In the genomic region with DNA sequence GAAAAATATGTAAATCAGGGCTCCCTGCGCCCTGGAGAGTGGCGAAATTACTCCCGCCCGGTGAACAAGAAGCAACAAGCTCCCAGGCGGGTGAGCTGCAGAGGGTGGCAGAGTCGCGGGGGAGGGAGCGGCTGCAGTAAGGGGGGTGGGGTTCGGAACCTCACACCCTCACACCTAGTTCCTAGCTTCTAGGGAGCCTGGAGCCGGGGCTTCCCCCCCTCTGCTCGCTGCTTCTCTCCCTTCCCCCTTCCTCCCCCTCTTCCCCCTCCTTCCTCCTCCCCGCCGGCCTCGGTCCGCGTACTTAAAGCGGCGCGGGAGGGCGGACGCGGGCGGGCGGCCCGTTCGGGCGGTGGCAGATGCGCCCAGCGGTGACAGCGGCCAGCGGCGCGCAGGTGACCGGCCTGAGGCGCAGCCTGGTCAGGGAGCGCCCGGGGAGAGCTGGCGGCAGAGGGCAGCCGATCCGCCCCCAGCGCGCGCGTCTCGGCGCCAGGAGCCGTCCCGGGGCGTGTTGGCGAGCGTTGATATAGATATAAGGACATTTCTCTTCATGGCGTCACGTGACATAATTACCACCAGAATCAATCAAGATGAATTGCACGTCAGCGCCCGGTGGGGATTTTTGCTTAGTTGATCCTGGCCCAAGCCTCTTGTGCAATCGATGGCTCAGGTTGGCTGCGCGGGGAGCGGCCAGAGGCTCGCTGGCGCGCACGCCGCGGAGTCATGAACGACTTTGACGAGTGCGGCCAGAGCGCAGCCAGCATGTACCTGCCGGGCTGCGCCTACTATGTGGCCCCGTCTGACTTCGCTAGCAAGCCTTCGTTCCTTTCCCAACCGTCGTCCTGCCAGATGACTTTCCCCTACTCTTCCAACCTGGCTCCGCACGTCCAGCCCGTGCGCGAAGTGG, we compare ENCODE assay signal across 8 cellular contexts. TPM values are rescaled to one million over a fixed set of nuclear protein-coding genes. Genes with fewer than 3 reads are reported as not detected.
DNase-seq lines count a peak whose midpoint lies in the region; ATAC-seq and TF ChIP-seq lines count a peak whose summit lies in the region.

A gene (plus strand): TSS at position 645 of the 904 bp plus-strand sequence. CDS start 76 bp downstream, at position 721.

- peaks cover 5% of the 10 kb centered on the region for H3K36me3 Mint-ChIP-seq in activated CD8-positive, alpha-beta memory T cell treated with anti-CD3 and anti-CD28 coated beads, Interleukin-2, amount 10 ng/mL, durations not matched to agents 7 days and 5 days
- no peaks in the 10 kb centered on the region for H3K36me3 Mint-ChIP-seq in endodermal cell (ENCODE audit: low read depth)

- no peaks in the 10 kb centered on the region for H3K36me3 ChIP-seq in endodermal cell (ENCODE audit: control insufficient read depth, insufficient read depth, low read length)
- no peaks in the 10 kb centered on the region for H3K36me3 ChIP-seq in parathyroid adenoma (ENCODE audit: control insufficient read depth, insufficient read depth, low read length)

- H3K27me3 ChIP-seq in endodermal cell (ENCODE audit: control insufficient read depth, insufficient read depth, low read length, poor library complexity, severe bottlenecking) (peaks cover 99% of the 10 kb centered on the region), parathyroid adenoma (ENCODE audit: control insufficient read depth, insufficient read depth, low read length) (peaks cover 30% of the 10 kb centered on the region)

- H3K9me3 ChIP-seq in endodermal cell (ENCODE audit: control insufficient read depth, low read length) (no peaks in the 10 kb centered on the region), parathyroid adenoma (ENCODE audit: control insufficient read depth, low read length) (no peaks in the 10 kb centered on the region)

- WGBS in endodermal cell (ENCODE audit: insufficient coverage in 1 of 2, insufficient read length in 1 of 2), 2 experiments: 0 to 1% methylated on average over 10 to 81 of the region's 82 CpGs

- H3K27me3 Mint-ChIP-seq in activated CD8-positive, alpha-beta memory T cell treated with anti-CD3 and anti-CD28 coated beads, Interleukin-2, amount 10 ng/mL, durations not matched to agents 7 days and 5 days: peaks cover 85% of the 10 kb centered on the region
- peaks cover 95% of the 10 kb centered on the region for H3K27me3 Mint-ChIP-seq in endodermal cell (ENCODE audit: insufficient read depth)

- peaks cover 10% of the 10 kb centered on the region for H3K4me1 Mint-ChIP-seq in activated CD8-positive, alpha-beta memory T cell treated with anti-CD3 and anti-CD28 coated beads, Interleukin-2, amount 10 ng/mL, durations not matched to agents 7 days and 5 days
- H3K4me1 Mint-ChIP-seq in endodermal cell: peaks cover 26% of the 10 kb centered on the region

- peak within 1 kb of the TSS; percentile 6 for H3K4me2 ChIP-seq in parathyroid adenoma (ENCODE audit: low read length)

- no peak for DNase-seq in activated CD8-positive, alpha-beta memory T cell treated with anti-CD3 and anti-CD28 coated beads, Interleukin-2, amount 10 ng/mL, durations not matched to agents 7 days and 5 days
- DNase-seq in activated CD8-positive, alpha-beta memory T cell treated with anti-CD3 and anti-CD28 coated beads for 24 hours: no peak
- DNase-seq in NCI-H748 (lab: John Stamatoyannopoulos, UW; ENCODE audit: unreplicated experiment): peak; percentile 97
- peak; percentile 84 for DNase-seq in endodermal cell
- no peak for DNase-seq in OCI-M1 (lab: John Stamatoyannopoulos, UW)

- H3K4me3 ChIP-seq in endodermal cell (ENCODE audit: low read length) (no peak within 1 kb of the TSS), parathyroid adenoma (ENCODE audit: low read depth, low read length) (no peak within 1 kb of the TSS)

- H3K9ac ChIP-seq in endodermal cell (ENCODE audit: extremely low read depth, low read length, poor library complexity, severe bottlenecking): no peak within 1 kb of the TSS
- no peak within 1 kb of the TSS for H3K9ac ChIP-seq in parathyroid adenoma

- no peaks in the 10 kb centered on the region for H3K9me3 Mint-ChIP-seq in activated CD8-positive, alpha-beta memory T cell treated with anti-CD3 and anti-CD28 coated beads, Interleukin-2, amount 10 ng/mL, durations not matched to agents 7 days and 5 days (ENCODE audit: low read depth)
- no peaks in the 10 kb centered on the region for H3K9me3 Mint-ChIP-seq in endodermal cell

- H2AFZ ChIP-seq in parathyroid adenoma: no peak within 1 kb of the TSS

- H3K4me1 ChIP-seq in endodermal cell (ENCODE audit: control insufficient read depth, insufficient read depth, low read length) (no peaks in the 10 kb centered on the region), parathyroid adenoma (no peaks in the 10 kb centered on the region)

- no peaks in the 10 kb centered on the region for H3K79me2 ChIP-seq in parathyroid adenoma

- TF ChIP-seq CTCF in endodermal cell (conservative IDR thresholded peaks at IDR 0.05) (no peak), parathyroid adenoma (IDR thresholded peaks at IDR 0.05) (no peak)

- no peak for TF ChIP-seq POLR2A in GM18505 (IDR thresholded peaks at IDR 0.05; ENCODE audit: borderline replicate concordance, extremely low read depth, insufficient read depth, insufficient read length)

- H3K27ac Mint-ChIP-seq in activated CD8-positive, alpha-beta memory T cell treated with anti-CD3 and anti-CD28 coated beads, Interleukin-2, amount 10 ng/mL, durations not matched to agents 7 days and 5 days: peak within 1 kb of the TSS; percentile 75
- H3K27ac Mint-ChIP-seq in endodermal cell: no peak within 1 kb of the TSS

- H3K27ac ChIP-seq in endodermal cell (ENCODE audit: low read depth, low read length): no peak within 1 kb of the TSS
- H3K27ac ChIP-seq in parathyroid adenoma: no peak within 1 kb of the TSS

- CTCF ChIA-PET in activated CD8-positive, alpha-beta memory T cell treated with anti-CD3 and anti-CD28 coated beads, Interleukin-2, amount 10 ng/mL, durations not matched to agents 7 days and 5 days (lab: Charles Lee): no interaction called here

- H3K4me3 Mint-ChIP-seq in activated CD8-positive, alpha-beta memory T cell treated with anti-CD3 and anti-CD28 coated beads, Interleukin-2, amount 10 ng/mL, durations not matched to agents 7 days and 5 days: peak within 1 kb of the TSS; percentile 23
- H3K4me3 Mint-ChIP-seq in endodermal cell: peak within 1 kb of the TSS; percentile 48

- ATAC-seq in activated CD8-positive, alpha-beta memory T cell treated with anti-CD3 and anti-CD28 coated beads, Interleukin-2, amount 10 ng/mL, durations not matched to agents 7 days and 5 days: no peak
- ATAC-seq in GM18505 (IDR thresholded peaks at IDR 0.05; ENCODE audit: unreplicated experiment) (no peak), GM21381 (IDR thresholded peaks at IDR 0.05; ENCODE audit: unreplicated experiment) (no peak)

RNA-seq across cellular contexts. Expression of the gene that starts here (rescaled TPM):
- not detected for total RNA-seq in activated CD8-positive, alpha-beta memory T cell treated with anti-CD3 and anti-CD28 coated beads, Interleukin-2, amount 10 ng/mL, durations not matched to agents 7 days and 5 days
- not detected for total RNA-seq in endodermal cell
- polyA plus RNA-seq in endodermal cell (2013, experiment 1 of 2): 3.8 TPM
- polyA plus RNA-seq in endodermal cell (2013, experiment 2 of 2): 2.4 TPM

Comparison
In these comparisons a context has a peak if more than half of its experiments do, and no peak if none do; other contexts are left out.
1. DNase-seq: peak in NCI-H748 (single experiment) and endodermal cell (single experiment); none in activated CD8-positive, alpha-beta memory T cell treated with anti-CD3 and anti-CD28 coated beads, Interleukin-2, amount 10 ng/mL, durations not matched to agents 7 days and 5 days (single experiment), activated CD8-positive, alpha-beta memory T cell treated with anti-CD3 and anti-CD28 coated beads for 24 hours (single experiment) and OCI-M1 (single experiment).